Comparison of ENCODE assay signal across 14 cellular contexts in the genomic region with DNA sequence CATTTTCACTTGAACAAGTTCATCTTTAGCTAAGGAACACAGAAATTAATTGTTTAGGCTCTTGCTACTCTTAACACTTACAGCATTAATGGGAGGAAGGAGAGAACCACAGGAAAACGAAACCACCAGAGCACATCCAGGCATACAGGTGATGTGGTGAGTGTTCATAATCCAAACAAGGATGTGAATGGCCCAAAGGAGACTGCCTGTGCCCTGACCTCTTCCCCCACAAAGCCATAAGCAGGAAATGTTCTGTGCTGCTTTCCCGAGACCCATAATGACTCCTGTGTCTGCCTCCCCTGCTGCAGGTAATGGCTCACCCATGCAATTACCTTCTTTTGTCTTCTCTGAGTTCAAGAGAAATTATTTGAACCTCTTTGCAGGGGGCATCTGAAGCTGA.
"Had no signal": no experiment of that assay in that cellular context is flagged by ENCODE, and none has a peak within 500 bp of the region (broad histone marks: within the 10 kb centered on the region; RNA-seq: fewer than 3 reads in every experiment).

No MANE protein-coding gene starts in this region.

- FAIRE-seq: endothelial cell of umbilical vein, urothelium cell line had no signal

- ATAC-seq: activated T-cell treated with anti-CD3 and anti-CD28 coated beads, Interleukin-2, amount 50 U/mL, for 4 hours; natural killer cell; stimulated activated naive B cell treated with anti-CD40 and anti-IgM and Interleukin-4, amounts not matched to agents 10 μg/mL and 1 μg/mL and 100 μg/mL, for 72 hours had no signal

- DNase-seq: activated CD4-positive, alpha-beta memory T cell treated with anti-CD3 and anti-CD28 coated beads, Interleukin-2, amount 10 ng/mL, durations not matched to agents 7 days and 5 days; activated CD4-positive, alpha-beta T cell treated with anti-CD3 and anti-CD28 coated beads for 4 hours; activated effector memory CD4-positive, alpha-beta T cell treated with Interleukin-2 at 50 U/mL for 16 hours; activated T-cell treated with anti-CD3 and anti-CD28 coated beads, Interleukin-2, amount 50 U/mL, for 4 hours; adrenal gland; esophagus squamous epithelium; kidney glomerular epithelial cell; mesendoderm; natural killer cell; stimulated activated CD4-positive, alpha-beta T cell treated with anti-CD3 and anti-CD28 coated beads, Interleukin-4, amount 100 ng/mL, for 1 hour; stimulated activated naive B cell treated with anti-CD40 and anti-IgM and Interleukin-4, amounts not matched to agents 10 μg/mL and 1 μg/mL and 100 μg/mL, for 72 hours; tibial artery had no signal
